In the genomic region with DNA sequence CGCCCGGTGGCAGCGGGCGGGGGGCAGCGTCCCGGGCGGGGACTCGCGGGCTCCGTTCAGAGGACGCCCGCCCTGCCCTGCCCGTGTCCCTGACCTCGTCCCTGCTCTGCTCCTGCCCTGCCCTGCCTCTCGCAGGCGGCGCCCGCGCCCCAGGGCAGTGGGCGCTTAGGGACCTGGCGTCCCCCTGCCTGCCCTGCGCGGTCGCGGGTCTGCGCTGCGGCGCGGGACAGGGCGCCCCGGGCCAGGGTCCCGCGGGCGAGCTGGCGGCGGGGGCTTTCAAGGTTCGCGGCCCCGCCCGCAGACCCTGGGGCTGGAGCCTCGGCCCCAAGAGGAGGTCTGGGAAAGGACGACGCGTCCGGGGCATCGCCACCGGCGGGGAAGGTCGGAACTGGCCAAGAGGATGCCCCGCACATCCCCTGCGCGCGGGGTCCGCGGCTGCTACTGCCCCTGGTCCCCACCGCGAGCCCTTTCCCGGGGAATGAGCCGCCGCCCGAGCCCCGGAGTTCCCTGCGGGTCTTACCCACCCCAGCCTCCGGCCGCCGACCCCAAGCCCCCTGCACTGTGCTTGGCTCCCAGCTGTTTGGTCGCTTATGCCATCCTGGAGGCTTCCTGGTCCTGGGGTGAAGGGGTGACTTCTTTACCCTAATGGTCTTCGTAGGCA, we compare ENCODE assay signal across 8 cellular contexts. TPM values are rescaled to one million over a fixed set of nuclear protein-coding genes. Genes with fewer than 3 reads are reported as not detected.
A peak's percentile ranks its signal among the peaks of the same experiment; 100 is the strongest.
DNase-seq lines count a peak whose midpoint lies in the region; ATAC-seq and TF ChIP-seq lines count a peak whose summit lies in the region.

No MANE protein-coding gene starts in this region.

- no peaks in the 10 kb centered on the region for H3K9me3 ChIP-seq in A673 (ENCODE audit: low read depth, low read length, poor library complexity, severe bottlenecking)
- H3K9me3 ChIP-seq in adrenal gland (replicated peaks in 1 of 3), result no peaks in the 10 kb centered on the region
- no peaks in the 10 kb centered on the region for H3K9me3 ChIP-seq in stomach smooth muscle (ENCODE audit: control insufficient read depth in 2 of 2, low read length in 2 of 2)

- peak; percentile 39 for ATAC-seq in GM18909 (IDR thresholded peaks at IDR 0.05; ENCODE audit: poor library complexity, unreplicated experiment)
- peak; percentile 9 for ATAC-seq in HG03442 (IDR thresholded peaks at IDR 0.05; ENCODE audit: unreplicated experiment)

- BruUV-seq in A673 (replicated peaks; lab: Mats Ljungman, UMichigan), result no TSS peak

- H3K9ac ChIP-seq in stomach smooth muscle (ENCODE audit: low read length in 2 of 2), result peak overlapping the region; percentile 36 to 55

- intact Hi-C loops in A673 (cut with micrococcal nuclease; ENCODE audit: unreplicated experiment) (loop anchor here (5.0 kb wide), 1 partner anchor 109 kb away; no protein-coding TSS in a partner anchor), adrenal gland (cut with DNase I) (loop anchor here in 1 of 2 donors (5.0 kb wide), 1 partner anchor 124 kb away; no protein-coding TSS in a partner anchor)

- no peaks in the 10 kb centered on the region for H3K27me3 ChIP-seq in A673 (replicated peaks; ENCODE audit: insufficient read depth, low read depth, low read length, poor library complexity)
- no peaks in the 10 kb centered on the region for H3K27me3 ChIP-seq in adrenal gland
- H3K27me3 ChIP-seq in kidney epithelial cell (ENCODE audit: control insufficient read depth, insufficient read depth, low read length), result no peaks in the 10 kb centered on the region
- no peaks in the 10 kb centered on the region for H3K27me3 ChIP-seq in stomach smooth muscle (ENCODE audit: control insufficient read depth in 1 of 2, insufficient read depth in 2 of 2, low read length in 2 of 2)

- no peak for DNase-seq in A673 (ENCODE audit: low spot score)
- peak in 2 of 7 donors; percentile 31 to 52 for DNase-seq in adrenal gland
- no peak for DNase-seq in kidney epithelial cell (ENCODE audit: low read depth)
- DNase-seq in GM19240 (ENCODE audit: insufficient read length, low spot score), result no peak
- no peak for DNase-seq in NCI-H2029 treated with DMSO at 0.1 percent for 48 hours (lab: John Stamatoyannopoulos, UW)

- POLR2A ChIA-PET in A673 (lab: Charles Lee; ENCODE audit: low non-redundant PET), result no interaction called here

- H3K27ac ChIP-seq in A673 (ENCODE audit: low read depth, low read length, poor library complexity, severe bottlenecking), result peak overlapping the region; percentile 57
- H3K27ac ChIP-seq in adrenal gland, result peak overlapping the region; percentile 16 to 93 (median 88)
- no peak overlapping the region for H3K27ac ChIP-seq in stomach smooth muscle (ENCODE audit: low read length)

- H3K4me1 ChIP-seq in A673 (ENCODE audit: insufficient read depth, low read length, poor library complexity, severe bottlenecking), result peaks cover 4% of the 10 kb centered on the region
- H3K4me1 ChIP-seq in adrenal gland (replicated peaks in 1 of 2), result peaks cover 26 to 48% of the 10 kb centered on the region in 2 donors
- H3K4me1 ChIP-seq in stomach smooth muscle (ENCODE audit: control insufficient read depth, insufficient read depth, low read length), result peaks cover 13% of the 10 kb centered on the region

- H3K36me3 ChIP-seq in A673 (ENCODE audit: insufficient read depth, low read length, poor library complexity, severe bottlenecking), result no peaks in the 10 kb centered on the region
- no peaks in the 10 kb centered on the region for H3K36me3 ChIP-seq in adrenal gland (replicated peaks in 1 of 2)
- H3K36me3 ChIP-seq in kidney epithelial cell (ENCODE audit: control insufficient read depth, insufficient read depth, low read length), result no peaks in the 10 kb centered on the region
- no peaks in the 10 kb centered on the region for H3K36me3 ChIP-seq in stomach smooth muscle (ENCODE audit: control insufficient read depth in 2 of 2, insufficient read depth in 2 of 2, low read length in 2 of 2)

- TF ChIP-seq CTCF in A673 (conservative IDR thresholded peaks at IDR 0.05; ENCODE audit: low read depth, low read length), result no peak
- TF ChIP-seq CTCF in adrenal gland (IDR thresholded peaks at IDR 0.05), result peak in 1 of 6 experiments; percentile 7
- TF ChIP-seq CTCF in kidney epithelial cell (IDR thresholded peaks at IDR 0.05; ENCODE audit: insufficient read depth, low read length, poor library complexity, severe bottlenecking), result no peak

- no peak for TF ChIP-seq POLR2A in adrenal gland (IDR thresholded peaks at IDR 0.05)

- H3K4me3 ChIP-seq in A673 (ENCODE audit: low read depth, low read length, poor library complexity, severe bottlenecking) (peak overlapping the region; percentile 71), adrenal gland (peak overlapping the region in 3 of 4 donors; percentile 26 to 95 (median 67)), kidney epithelial cell (ENCODE audit: low read depth, low read length) (peak overlapping the region; percentile 62), stomach smooth muscle (ENCODE audit: low read length in 2 of 2) (peak overlapping the region; percentile 50 to 79)

- 0 to 1% (median 0%) methylated on average over 2 to 68 of the region's 68 CpGs for WGBS in adrenal gland, 4 donors

- CTCF ChIA-PET in A673 (lab: Charles Lee), result no interaction called here

RNA-seq across cellular contexts. Expression of a gene that starts 0.7 kb away (rescaled TPM):
- total RNA-seq in A673 (2021) (13.6 and 19.6 TPM in 2 replicates), adrenal gland (100 to 1,000 TPM in 1 of 8 donors, 10 to 100 TPM in 7; 25.7 to 103 (median 65.9) TPM), kidney epithelial cell (23.5 and 32.7 TPM in 2 replicates)
- 10 to 100 TPM; 13.0 to 18.1 (median 15.2) TPM for polyA plus RNA-seq in adrenal gland

RNA-seq across cellular contexts. Expression of a gene that starts 40.3 kb away (rescaled TPM):
- 2.1 and 2.2 TPM in 2 replicates for total RNA-seq in A673 (2021)
- 10 to 100 TPM in 1 of 8 donors, 1 to 10 TPM in 7; 1.2 to 11.5 (median 4.3) TPM for total RNA-seq in adrenal gland
- polyA plus RNA-seq in adrenal gland, result 1 to 10 TPM; 2.3 to 8.1 (median 3.9) TPM
- 3.6 and 4.9 TPM in 2 replicates for total RNA-seq in kidney epithelial cell

RNA-seq across cellular contexts. Expression of a gene that starts 52.2 kb away (rescaled TPM):
- total RNA-seq in A673 (2021) (3.3 and 4.6 TPM in 2 replicates), adrenal gland (10 to 100 TPM in 3 of 8 donors, 1 to 10 TPM in 5; 5.0 to 18.8 (median 8.5) TPM), kidney epithelial cell (9.0 and 9.8 TPM in 2 replicates)
- polyA plus RNA-seq in adrenal gland, result 1 to 10 TPM; 2.4 to 9.3 (median 4.2) TPM
